ENCODE assay signal across 1 cellular context in the genomic region with DNA sequence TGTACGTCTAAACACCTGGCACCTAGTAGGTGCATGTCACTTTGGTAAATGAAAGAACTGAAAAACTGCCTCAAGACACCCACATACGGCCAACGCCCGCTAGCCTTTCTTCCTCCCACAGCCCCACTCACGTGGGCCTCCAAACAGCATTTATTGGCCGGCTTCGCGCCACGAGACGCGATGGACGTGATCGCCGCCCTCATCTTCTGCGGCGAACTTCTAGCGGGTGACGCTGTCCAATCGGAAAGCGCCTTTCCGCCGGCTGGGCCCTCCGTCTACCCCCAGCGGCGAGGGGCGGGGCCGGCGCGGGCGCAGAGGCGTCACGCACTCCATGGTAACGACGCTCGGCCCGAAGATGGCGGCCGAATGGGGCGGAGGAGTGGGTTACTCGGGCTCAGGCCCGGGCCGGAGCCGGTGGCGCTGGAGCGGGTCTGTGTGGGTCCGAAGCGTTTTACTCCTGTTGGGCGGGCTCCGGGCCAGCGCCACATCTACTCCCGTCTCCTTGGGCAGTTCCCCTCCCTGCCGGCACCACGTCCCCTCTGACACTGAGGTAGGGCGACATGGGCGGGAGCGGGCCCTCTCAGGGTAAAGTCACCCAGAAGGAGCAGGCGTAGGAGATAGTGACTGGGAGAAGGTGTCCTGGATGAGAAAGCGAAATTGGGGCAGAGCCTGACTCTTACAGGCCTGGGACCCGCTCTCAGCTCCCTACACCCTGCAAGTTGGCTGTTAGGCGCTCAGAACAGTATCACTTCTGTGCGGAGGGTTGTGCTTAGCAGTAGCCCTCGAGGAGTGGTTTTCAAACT.
TF ChIP-seq lines count a peak whose summit lies in the region.

A gene with protein sequence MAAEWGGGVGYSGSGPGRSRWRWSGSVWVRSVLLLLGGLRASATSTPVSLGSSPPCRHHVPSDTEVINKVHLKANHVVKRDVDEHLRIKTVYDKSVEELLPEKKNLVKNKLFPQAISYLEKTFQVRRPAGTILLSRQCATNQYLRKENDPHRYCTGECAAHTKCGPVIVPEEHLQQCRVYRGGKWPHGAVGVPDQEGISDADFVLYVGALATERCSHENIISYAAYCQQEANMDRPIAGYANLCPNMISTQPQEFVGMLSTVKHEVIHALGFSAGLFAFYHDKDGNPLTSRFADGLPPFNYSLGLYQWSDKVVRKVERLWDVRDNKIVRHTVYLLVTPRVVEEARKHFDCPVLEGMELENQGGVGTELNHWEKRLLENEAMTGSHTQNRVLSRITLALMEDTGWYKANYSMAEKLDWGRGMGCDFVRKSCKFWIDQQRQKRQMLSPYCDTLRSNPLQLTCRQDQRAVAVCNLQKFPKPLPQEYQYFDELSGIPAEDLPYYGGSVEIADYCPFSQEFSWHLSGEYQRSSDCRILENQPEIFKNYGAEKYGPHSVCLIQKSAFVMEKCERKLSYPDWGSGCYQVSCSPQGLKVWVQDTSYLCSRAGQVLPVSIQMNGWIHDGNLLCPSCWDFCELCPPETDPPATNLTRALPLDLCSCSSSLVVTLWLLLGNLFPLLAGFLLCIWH (plus strand): TSS at position 327 of the 803 bp plus-strand sequence. CDS start 29 bp downstream, at position 356.

TF ChIP-seq in K562, 482 proteins besides CTCF, POLR2A, EP300 and RAD21 (continued from another document and continues in another):
- TF ChIP-seq, protein P1, sequence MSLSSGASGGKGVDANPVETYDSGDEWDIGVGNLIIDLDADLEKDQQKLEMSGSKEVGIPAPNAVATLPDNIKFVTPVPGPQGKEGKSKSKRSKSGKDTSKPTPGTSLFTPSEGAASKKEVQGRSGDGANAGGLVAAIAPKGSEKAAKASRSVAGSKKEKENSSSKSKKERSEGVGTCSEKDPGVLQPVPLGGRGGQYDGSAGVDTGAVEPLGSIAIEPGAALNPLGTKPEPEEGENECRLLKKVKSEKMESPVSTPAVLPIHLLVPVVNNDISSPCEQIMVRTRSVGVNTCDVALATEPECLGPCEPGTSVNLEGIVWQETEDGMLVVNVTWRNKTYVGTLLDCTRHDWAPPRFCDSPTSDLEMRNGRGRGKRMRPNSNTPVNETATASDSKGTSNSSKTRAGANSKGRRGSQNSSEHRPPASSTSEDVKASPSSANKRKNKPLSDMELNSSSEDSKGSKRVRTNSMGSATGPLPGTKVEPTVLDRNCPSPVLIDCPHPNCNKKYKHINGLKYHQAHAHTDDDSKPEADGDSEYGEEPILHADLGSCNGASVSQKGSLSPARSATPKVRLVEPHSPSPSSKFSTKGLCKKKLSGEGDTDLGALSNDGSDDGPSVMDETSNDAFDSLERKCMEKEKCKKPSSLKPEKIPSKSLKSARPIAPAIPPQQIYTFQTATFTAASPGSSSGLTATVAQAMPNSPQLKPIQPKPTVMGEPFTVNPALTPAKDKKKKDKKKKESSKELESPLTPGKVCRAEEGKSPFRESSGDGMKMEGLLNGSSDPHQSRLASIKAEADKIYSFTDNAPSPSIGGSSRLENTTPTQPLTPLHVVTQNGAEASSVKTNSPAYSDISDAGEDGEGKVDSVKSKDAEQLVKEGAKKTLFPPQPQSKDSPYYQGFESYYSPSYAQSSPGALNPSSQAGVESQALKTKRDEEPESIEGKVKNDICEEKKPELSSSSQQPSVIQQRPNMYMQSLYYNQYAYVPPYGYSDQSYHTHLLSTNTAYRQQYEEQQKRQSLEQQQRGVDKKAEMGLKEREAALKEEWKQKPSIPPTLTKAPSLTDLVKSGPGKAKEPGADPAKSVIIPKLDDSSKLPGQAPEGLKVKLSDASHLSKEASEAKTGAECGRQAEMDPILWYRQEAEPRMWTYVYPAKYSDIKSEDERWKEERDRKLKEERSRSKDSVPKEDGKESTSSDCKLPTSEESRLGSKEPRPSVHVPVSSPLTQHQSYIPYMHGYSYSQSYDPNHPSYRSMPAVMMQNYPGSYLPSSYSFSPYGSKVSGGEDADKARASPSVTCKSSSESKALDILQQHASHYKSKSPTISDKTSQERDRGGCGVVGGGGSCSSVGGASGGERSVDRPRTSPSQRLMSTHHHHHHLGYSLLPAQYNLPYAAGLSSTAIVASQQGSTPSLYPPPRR (CRISPR knock-in tag; IDR thresholded peaks at IDR 0.05; ENCODE audit: borderline replicate concordance) = no peak; the same call in 1 of the 2 replicates
- no peak for TF ChIP-seq RBM17 (IDR thresholded peaks at IDR 0.05; ENCODE audit: borderline replicate concordance, low read depth, low read length)
- peak; percentile 98 for TF ChIP-seq CXXC5 (CRISPR knock-in tag; IDR thresholded peaks at IDR 0.05)
- TF ChIP-seq SIX5 (IDR thresholded peaks at IDR 0.05; ENCODE audit: borderline replicate concordance in 1 of 2, insufficient read depth in 1 of 2, low read depth in 1 of 2, low read length in 2 of 2) = no peak
- TF ChIP-seq, protein P2, sequence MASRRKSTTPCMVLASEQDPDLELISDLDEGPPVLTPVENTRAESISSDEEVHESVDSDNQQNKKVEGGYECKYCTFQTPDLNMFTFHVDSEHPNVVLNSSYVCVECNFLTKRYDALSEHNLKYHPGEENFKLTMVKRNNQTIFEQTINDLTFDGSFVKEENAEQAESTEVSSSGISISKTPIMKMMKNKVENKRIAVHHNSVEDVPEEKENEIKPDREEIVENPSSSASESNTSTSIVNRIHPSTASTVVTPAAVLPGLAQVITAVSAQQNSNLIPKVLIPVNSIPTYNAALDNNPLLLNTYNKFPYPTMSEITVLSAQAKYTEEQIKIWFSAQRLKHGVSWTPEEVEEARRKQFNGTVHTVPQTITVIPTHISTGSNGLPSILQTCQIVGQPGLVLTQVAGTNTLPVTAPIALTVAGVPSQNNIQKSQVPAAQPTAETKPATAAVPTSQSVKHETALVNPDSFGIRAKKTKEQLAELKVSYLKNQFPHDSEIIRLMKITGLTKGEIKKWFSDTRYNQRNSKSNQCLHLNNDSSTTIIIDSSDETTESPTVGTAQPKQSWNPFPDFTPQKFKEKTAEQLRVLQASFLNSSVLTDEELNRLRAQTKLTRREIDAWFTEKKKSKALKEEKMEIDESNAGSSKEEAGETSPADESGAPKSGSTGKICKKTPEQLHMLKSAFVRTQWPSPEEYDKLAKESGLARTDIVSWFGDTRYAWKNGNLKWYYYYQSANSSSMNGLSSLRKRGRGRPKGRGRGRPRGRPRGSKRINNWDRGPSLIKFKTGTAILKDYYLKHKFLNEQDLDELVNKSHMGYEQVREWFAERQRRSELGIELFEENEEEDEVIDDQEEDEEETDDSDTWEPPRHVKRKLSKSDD (conservative IDR thresholded peaks at IDR 0.05; ENCODE audit: low read length) = peak; percentile 79
- TF ChIP-seq, protein P3, sequence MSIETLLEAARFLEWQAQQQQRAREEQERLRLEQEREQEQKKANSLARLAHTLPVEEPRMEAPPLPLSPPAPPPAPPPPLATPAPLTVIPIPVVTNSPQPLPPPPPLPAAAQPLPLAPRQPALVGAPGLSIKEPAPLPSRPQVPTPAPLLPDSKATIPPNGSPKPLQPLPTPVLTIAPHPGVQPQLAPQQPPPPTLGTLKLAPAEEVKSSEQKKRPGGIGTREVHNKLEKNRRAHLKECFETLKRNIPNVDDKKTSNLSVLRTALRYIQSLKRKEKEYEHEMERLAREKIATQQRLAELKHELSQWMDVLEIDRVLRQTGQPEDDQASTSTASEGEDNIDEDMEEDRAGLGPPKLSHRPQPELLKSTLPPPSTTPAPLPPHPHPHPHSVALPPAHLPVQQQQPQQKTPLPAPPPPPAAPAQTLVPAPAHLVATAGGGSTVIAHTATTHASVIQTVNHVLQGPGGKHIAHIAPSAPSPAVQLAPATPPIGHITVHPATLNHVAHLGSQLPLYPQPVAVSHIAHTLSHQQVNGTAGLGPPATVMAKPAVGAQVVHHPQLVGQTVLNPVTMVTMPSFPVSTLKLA (conservative IDR thresholded peaks at IDR 0.05) = peak; percentile 93 to 96
- TF ChIP-seq, protein P4, sequence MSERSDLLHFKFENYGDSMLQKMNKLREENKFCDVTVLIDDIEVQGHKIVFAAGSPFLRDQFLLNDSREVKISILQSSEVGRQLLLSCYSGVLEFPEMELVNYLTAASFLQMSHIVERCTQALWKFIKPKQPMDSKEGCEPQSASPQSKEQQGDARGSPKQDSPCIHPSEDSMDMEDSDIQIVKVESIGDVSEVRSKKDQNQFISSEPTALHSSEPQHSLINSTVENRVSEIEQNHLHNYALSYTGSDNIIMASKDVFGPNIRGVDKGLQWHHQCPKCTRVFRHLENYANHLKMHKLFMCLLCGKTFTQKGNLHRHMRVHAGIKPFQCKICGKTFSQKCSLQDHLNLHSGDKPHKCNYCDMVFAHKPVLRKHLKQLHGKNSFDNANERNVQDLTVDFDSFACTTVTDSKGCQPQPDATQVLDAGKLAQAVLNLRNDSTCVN (CRISPR knock-in tag; IDR thresholded peaks at IDR 0.05) = no peak
- no peak for TF ChIP-seq KLF10 (CRISPR knock-in tag; IDR thresholded peaks at IDR 0.05)
- TF ChIP-seq, protein P5, sequence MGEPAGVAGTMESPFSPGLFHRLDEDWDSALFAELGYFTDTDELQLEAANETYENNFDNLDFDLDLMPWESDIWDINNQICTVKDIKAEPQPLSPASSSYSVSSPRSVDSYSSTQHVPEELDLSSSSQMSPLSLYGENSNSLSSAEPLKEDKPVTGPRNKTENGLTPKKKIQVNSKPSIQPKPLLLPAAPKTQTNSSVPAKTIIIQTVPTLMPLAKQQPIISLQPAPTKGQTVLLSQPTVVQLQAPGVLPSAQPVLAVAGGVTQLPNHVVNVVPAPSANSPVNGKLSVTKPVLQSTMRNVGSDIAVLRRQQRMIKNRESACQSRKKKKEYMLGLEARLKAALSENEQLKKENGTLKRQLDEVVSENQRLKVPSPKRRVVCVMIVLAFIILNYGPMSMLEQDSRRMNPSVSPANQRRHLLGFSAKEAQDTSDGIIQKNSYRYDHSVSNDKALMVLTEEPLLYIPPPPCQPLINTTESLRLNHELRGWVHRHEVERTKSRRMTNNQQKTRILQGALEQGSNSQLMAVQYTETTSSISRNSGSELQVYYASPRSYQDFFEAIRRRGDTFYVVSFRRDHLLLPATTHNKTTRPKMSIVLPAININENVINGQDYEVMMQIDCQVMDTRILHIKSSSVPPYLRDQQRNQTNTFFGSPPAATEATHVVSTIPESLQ (CRISPR knock-in tag; IDR thresholded peaks at IDR 0.05) = 0 out of 2 replicates have a peak, but pooled peaks have one; percentile 67
- peak; percentile 91 for TF ChIP-seq ZKSCAN1 (IDR thresholded peaks at IDR 0.05; ENCODE audit: low read depth, low read length)
- TF ChIP-seq CBX3 (IDR thresholded peaks at IDR 0.05; ENCODE audit: borderline replicate concordance in 1 of 2, low read length in 2 of 2) = peak in 1 of 2 experiments; percentile 68; a peak in 1 of 3 replicates
- TF ChIP-seq, protein P6, sequence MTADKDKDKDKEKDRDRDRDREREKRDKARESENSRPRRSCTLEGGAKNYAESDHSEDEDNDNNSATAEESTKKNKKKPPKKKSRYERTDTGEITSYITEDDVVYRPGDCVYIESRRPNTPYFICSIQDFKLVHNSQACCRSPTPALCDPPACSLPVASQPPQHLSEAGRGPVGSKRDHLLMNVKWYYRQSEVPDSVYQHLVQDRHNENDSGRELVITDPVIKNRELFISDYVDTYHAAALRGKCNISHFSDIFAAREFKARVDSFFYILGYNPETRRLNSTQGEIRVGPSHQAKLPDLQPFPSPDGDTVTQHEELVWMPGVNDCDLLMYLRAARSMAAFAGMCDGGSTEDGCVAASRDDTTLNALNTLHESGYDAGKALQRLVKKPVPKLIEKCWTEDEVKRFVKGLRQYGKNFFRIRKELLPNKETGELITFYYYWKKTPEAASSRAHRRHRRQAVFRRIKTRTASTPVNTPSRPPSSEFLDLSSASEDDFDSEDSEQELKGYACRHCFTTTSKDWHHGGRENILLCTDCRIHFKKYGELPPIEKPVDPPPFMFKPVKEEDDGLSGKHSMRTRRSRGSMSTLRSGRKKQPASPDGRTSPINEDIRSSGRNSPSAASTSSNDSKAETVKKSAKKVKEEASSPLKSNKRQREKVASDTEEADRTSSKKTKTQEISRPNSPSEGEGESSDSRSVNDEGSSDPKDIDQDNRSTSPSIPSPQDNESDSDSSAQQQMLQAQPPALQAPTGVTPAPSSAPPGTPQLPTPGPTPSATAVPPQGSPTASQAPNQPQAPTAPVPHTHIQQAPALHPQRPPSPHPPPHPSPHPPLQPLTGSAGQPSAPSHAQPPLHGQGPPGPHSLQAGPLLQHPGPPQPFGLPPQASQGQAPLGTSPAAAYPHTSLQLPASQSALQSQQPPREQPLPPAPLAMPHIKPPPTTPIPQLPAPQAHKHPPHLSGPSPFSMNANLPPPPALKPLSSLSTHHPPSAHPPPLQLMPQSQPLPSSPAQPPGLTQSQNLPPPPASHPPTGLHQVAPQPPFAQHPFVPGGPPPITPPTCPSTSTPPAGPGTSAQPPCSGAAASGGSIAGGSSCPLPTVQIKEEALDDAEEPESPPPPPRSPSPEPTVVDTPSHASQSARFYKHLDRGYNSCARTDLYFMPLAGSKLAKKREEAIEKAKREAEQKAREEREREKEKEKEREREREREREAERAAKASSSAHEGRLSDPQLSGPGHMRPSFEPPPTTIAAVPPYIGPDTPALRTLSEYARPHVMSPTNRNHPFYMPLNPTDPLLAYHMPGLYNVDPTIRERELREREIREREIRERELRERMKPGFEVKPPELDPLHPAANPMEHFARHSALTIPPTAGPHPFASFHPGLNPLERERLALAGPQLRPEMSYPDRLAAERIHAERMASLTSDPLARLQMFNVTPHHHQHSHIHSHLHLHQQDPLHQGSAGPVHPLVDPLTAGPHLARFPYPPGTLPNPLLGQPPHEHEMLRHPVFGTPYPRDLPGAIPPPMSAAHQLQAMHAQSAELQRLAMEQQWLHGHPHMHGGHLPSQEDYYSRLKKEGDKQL (CRISPR knock-in tag; IDR thresholded peaks at IDR 0.05; ENCODE audit: borderline replicate concordance) = no peak
- TF ChIP-seq ETV1 (tag; conservative IDR thresholded peaks at IDR 0.05; ENCODE audit: low read depth) = no peak
- no peak for TF ChIP-seq IFI16 (CRISPR knock-in tag; IDR thresholded peaks at IDR 0.05)
